14 cellular contexts compared by ENCODE assay signal in genomic region chr18:22814329-22814703, GRCh38.
DNase-seq lines count a peak whose midpoint lies in the region; ATAC-seq and TF ChIP-seq lines count a peak whose summit lies in the region.
"Had no signal": no experiment of that assay in that cellular context is flagged by ENCODE, and none has a peak within 500 bp of the region (broad histone marks: within the 10 kb centered on the region; RNA-seq: fewer than 3 reads in every experiment).

No MANE protein-coding gene starts in this region.

- 64% methylated on average over 4 of the region's 4 CpGs for WGBS in right cardiac atrium

- H3K4me1 Mint-ChIP-seq in MCF 10A (ENCODE audit: insufficient read depth, unreplicated experiment): peaks cover 21% of the 10 kb centered on the region
- H3K4me1 Mint-ChIP-seq: CD4-positive, alpha-beta memory T cell had no signal

- H3K27ac Mint-ChIP-seq in MCF 10A (ENCODE audit: low read depth, unreplicated experiment): peak overlapping the region; percentile 73
- H3K27ac Mint-ChIP-seq: CD4-positive, alpha-beta memory T cell had no signal

- no peak overlapping the region for H3K27ac ChIP-seq in right cardiac atrium (ENCODE audit: low read length)
- H3K27ac ChIP-seq: BLaER1 had no signal

- H3K4me3 Mint-ChIP-seq in MCF 10A (ENCODE audit: unreplicated experiment): no peak overlapping the region
- H3K4me3 Mint-ChIP-seq: CD4-positive, alpha-beta memory T cell had no signal

- intact Hi-C loops in MCF 10A (cut with micrococcal nuclease): loop anchor here (5.0 to 10.0 kb wide), 3 partner anchors 33 to 598 kb away; no protein-coding TSS in a partner anchor
- intact Hi-C loops in right cardiac atrium (cut with DNase I): loop anchor here in 1 of 4 donors (5.0 kb wide), 1 partner anchor 168 kb away; no protein-coding TSS in a partner anchor

- peak; percentile 50 for DNase-seq in NCI-H69 (lab: John Stamatoyannopoulos, UW)
- no peak for DNase-seq in MCF 10A (ENCODE audit: unreplicated experiment)
- no peak for DNase-seq in occipital lobe (lab: John Stamatoyannopoulos, UW)
- DNase-seq in SHP77 (lab: John Stamatoyannopoulos, UW): no peak
- DNase-seq in right cardiac atrium: no peak
- DNase-seq: DMS 273 treated with DMSO at 0.1 percent for 48 hours, NCI-H2029, NCI-H524 treated with DMSO at 0.1 percent for 48 hours had no signal

- H3K27me3 ChIP-seq in right cardiac atrium (ENCODE audit: control insufficient read depth, insufficient read depth): no peaks in the 10 kb centered on the region
- H3K27me3 ChIP-seq: BLaER1 had no signal

- no peaks in the 10 kb centered on the region for H3K9me3 ChIP-seq in right cardiac atrium (ENCODE audit: control insufficient read depth, low read length)
- H3K9me3 ChIP-seq: Caco-2 had no signal

- CTCF ChIA-PET in MCF 10A (lab: Yijun Ruan, JAX): interaction anchor here (0.6 to 7.2 kb wide), 32 partner anchors 10 to 599 kb away, joined by 3 to 75 read pairs (median 4); no protein-coding TSS in a partner anchor

- no peaks in the 10 kb centered on the region for H3K4me1 ChIP-seq in right cardiac atrium (ENCODE audit: control insufficient read depth, insufficient read depth, low read length)
- H3K4me1 ChIP-seq: BLaER1 had no signal

- no peaks in the 10 kb centered on the region for H3K36me3 Mint-ChIP-seq in MCF 10A (ENCODE audit: insufficient read depth, unreplicated experiment)
- H3K36me3 Mint-ChIP-seq: CD4-positive, alpha-beta memory T cell had no signal

- peak; percentile 48 for ATAC-seq in esophagus mucosa
- no peak for ATAC-seq in HG03460 (IDR thresholded peaks at IDR 0.05; ENCODE audit: unreplicated experiment)
- no peak for ATAC-seq in right cardiac atrium

- H3K4me3 ChIP-seq in right cardiac atrium (ENCODE audit: low read length): no peak overlapping the region
- H3K4me3 ChIP-seq: BLaER1, K562 had no signal

- TF ChIP-seq CTCF in MCF 10A (IDR thresholded peaks at IDR 0.05; ENCODE audit: unreplicated experiment): no peak

- no peaks in the 10 kb centered on the region for H3K9me3 Mint-ChIP-seq in MCF 10A (ENCODE audit: unreplicated experiment)

- no TSS peak for BruUV-seq in MCF 10A (replicated peaks; lab: Mats Ljungman, UMichigan)

- POLR2A ChIA-PET in MCF 10A (lab: Yijun Ruan, JAX): interaction anchor here (0.8 to 3.3 kb wide), 19 partner anchors 12 to 608 kb away, joined by 3 to 23 read pairs (median 7); partner anchors contain the start of gene RBBP8

- no peaks in the 10 kb centered on the region for H3K27me3 Mint-ChIP-seq in MCF 10A (ENCODE audit: insufficient read depth, unreplicated experiment)
